In the genomic region with DNA sequence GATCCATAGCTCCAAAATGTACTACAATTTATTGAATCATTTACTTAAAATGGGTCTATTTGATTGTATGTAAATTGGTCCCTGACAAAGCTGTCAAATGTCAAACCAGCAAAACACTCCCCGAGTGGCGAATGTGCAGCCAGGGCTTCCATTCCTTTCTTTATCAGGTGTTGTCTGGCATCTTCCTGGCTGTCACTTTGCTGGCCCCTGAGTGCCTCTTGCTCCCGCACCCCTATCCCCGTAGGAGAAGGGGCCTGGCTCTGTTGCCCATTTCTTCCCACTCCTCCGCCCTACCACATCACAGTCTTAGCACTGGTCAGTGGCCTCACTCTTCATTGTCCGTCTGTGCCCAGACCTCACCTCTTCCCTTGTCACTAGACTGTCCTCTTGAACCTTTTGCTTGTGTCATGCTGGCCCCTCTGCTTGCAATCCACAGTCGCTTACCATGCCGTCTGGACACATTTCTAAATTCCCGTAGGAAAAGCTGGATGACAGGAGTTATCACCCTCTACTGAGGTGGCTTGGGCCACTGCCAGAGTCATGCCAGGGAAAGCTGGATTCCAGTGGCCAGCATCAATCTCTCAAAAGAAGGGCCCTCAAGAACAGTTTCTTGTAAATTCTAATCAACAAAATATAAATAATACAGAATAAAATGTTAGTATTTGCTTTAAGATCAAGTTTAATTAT, we compare ENCODE assay signal across 14 cellular contexts.
"Had no signal": no experiment of that assay in that cellular context is flagged by ENCODE, and none has a peak within 500 bp of the region (broad histone marks: within the 10 kb centered on the region; RNA-seq: fewer than 3 reads in every experiment).

No MANE protein-coding gene starts in this region.

- H3K9ac ChIP-seq: neural progenitor cell had no signal

- H3K36me3 ChIP-seq: neural progenitor cell, pancreas had no signal

- DNase-seq: activated CD4-positive, alpha-beta T cell treated with anti-CD3 and anti-CD28 coated beads for 4 hours; activated naive CD4-positive, alpha-beta T cell treated with anti-CD3 and anti-CD28 coated beads for 36 hours; activated T-cell treated with anti-CD3 and anti-CD28 coated beads, Interleukin-2, amount 50 U/mL, for 72 hours; amygdala; effector memory CD4-positive, alpha-beta T cell; mesenchymal stem cell; pancreas; RPMI8226; small intestine; T-cell; upper lobe of left lung had no signal

- H3K27ac Mint-ChIP-seq: activated naive CD4-positive, alpha-beta T cell treated with anti-CD3 and anti-CD28 coated beads for 36 hours; activated T-cell treated with anti-CD3 and anti-CD28 coated beads, Interleukin-2, amount 50 U/mL, for 72 hours; neural progenitor cell had no signal

- H3K9me3 ChIP-seq: pancreas, upper lobe of left lung had no signal

- H3K27me3 ChIP-seq: neural progenitor cell, pancreas, upper lobe of left lung had no signal

- H3K27me3 Mint-ChIP-seq: brain, T-cell had no signal

- ATAC-seq: activated T-cell treated with anti-CD3 and anti-CD28 coated beads, Interleukin-2, amount 50 U/mL, for 72 hours; left lobe of liver; pancreas; T-cell had no signal

- H3K4me2 ChIP-seq: neural progenitor cell had no signal

- H2AFZ ChIP-seq: neural progenitor cell had no signal

- H3K4me3 Mint-ChIP-seq: activated naive CD4-positive, alpha-beta T cell treated with anti-CD3 and anti-CD28 coated beads for 36 hours; brain; neural progenitor cell; T-cell had no signal

- H3K27ac ChIP-seq: neural progenitor cell, pancreas, upper lobe of left lung had no signal

- H3K4me3 ChIP-seq: neural progenitor cell, pancreas, upper lobe of left lung had no signal

- H3K9me3 Mint-ChIP-seq: activated naive CD4-positive, alpha-beta T cell treated with anti-CD3 and anti-CD28 coated beads for 36 hours; T-cell had no signal
